In the genomic region with DNA sequence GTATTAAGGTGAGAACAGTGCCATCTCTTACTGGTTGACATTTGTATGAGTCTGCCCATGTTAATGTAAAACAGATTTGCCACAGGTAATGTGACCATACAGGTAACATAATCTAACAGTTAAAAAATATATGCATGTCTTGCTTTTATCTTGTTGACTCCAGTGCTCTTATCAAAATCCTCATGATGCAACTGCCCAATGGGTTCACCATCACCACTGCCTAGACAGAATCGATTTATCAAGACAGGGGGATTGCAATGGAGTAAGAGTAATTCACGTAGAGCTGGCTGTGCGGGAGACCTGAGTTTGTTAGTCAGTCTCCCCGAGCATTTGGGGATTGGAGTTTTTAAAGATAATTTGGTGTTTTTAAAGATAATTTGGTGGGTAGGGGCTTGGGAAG, we compare ENCODE assay signal across 21 cellular contexts.
"Had no signal": no experiment of that assay in that cellular context is flagged by ENCODE, and none has a peak within 500 bp of the region (broad histone marks: within the 10 kb centered on the region; RNA-seq: fewer than 3 reads in every experiment).

No MANE protein-coding gene starts in this region.

- DNase-seq: activated CD4-positive, alpha-beta memory T cell treated with anti-CD3 and anti-CD28 coated beads for 36 hours; activated CD4-positive, alpha-beta T cell treated with anti-CD3 and anti-CD28 coated beads for 4 hours; activated naive CD4-positive, alpha-beta T cell treated with Interleukin-2 at 50 U/mL for 16 hours; activated T-cell treated with anti-CD3 and anti-CD28 coated beads, Interleukin-2, amount 50 U/mL, for 1 hour; brain microvascular endothelial cell; hypothalamus; left ventricle myocardium inferior; mucosa of descending colon; naive B cell; psoas muscle; right cardiac atrium; stimulated activated CD4-positive, alpha-beta T cell treated with anti-CD3 and anti-CD28 coated beads, Interleukin-15, amount 100 ng/mL, for 24 hours; stimulated activated CD4-positive, alpha-beta T cell treated with anti-CD3 and anti-CD28 coated beads, Interleukin-2, amount 100 ng/mL, for 48 hours; stimulated activated naive CD8-positive, alpha-beta T cell treated with anti-CD3 and anti-CD28 coated beads, Interleukin-15, amount 100 ng/mL, for 72 hours had no signal

- H3K27ac Mint-ChIP-seq: activated CD4-positive, alpha-beta memory T cell treated with anti-CD3 and anti-CD28 coated beads for 36 hours; activated T-helper 2 cell treated with anti-CD3 and anti-CD28 coated beads, Interferon-gamma antibody, Interleukin-2, Interleukin-4, amounts not matched to agents 10 μg/mL and 5 μg/mL and 100 μg/mL, durations not matched to agents 14 hours and 24 hours and 36 hours had no signal

- H3K27me3 Mint-ChIP-seq: activated CD4-positive, alpha-beta memory T cell treated with anti-CD3 and anti-CD28 coated beads for 36 hours; naive B cell; stimulated activated naive CD8-positive, alpha-beta T cell treated with anti-CD3 and anti-CD28 coated beads, Interleukin-15, amount 100 ng/mL, for 72 hours had no signal

- H3K9me3 ChIP-seq: colonic mucosa, left ventricle myocardium inferior, mucosa of descending colon, psoas muscle, suprapubic skin, transverse colon had no signal

- H3K27me3 ChIP-seq: brain microvascular endothelial cell, colonic mucosa, suprapubic skin, transverse colon had no signal

- H3K4me3 Mint-ChIP-seq: activated CD4-positive, alpha-beta memory T cell treated with anti-CD3 and anti-CD28 coated beads for 36 hours; central memory CD8-positive, alpha-beta T cell; stimulated activated naive CD8-positive, alpha-beta T cell treated with anti-CD3 and anti-CD28 coated beads, Interleukin-15, amount 100 ng/mL, for 72 hours had no signal

- H3K36me3 ChIP-seq: brain microvascular endothelial cell, colonic mucosa, left ventricle myocardium inferior, suprapubic skin, transverse colon had no signal

- FAIRE-seq: frontal cortex, small intestine had no signal

- H3K4me3 ChIP-seq: colonic mucosa, left ventricle myocardium inferior, mucosa of descending colon, psoas muscle, suprapubic skin, transverse colon had no signal

- H3K9me3 Mint-ChIP-seq: activated T-helper 2 cell treated with anti-CD3 and anti-CD28 coated beads, Interferon-gamma antibody, Interleukin-2, Interleukin-4, amounts not matched to agents 10 μg/mL and 5 μg/mL and 100 μg/mL, durations not matched to agents 14 hours and 24 hours and 36 hours; central memory CD8-positive, alpha-beta T cell; naive B cell; stimulated activated naive CD8-positive, alpha-beta T cell treated with anti-CD3 and anti-CD28 coated beads, Interleukin-15, amount 100 ng/mL, for 72 hours had no signal

- H3K27ac ChIP-seq: brain microvascular endothelial cell, colonic mucosa, left ventricle myocardium inferior, psoas muscle, suprapubic skin had no signal
